1 cellular context compared by ENCODE assay signal in genomic region chr6:56940463-56940862, GRCh38.
TF ChIP-seq lines count a peak whose summit lies in the region.

No MANE protein-coding gene starts in this region.

TF ChIP-seq in HepG2, 621 proteins besides CTCF, POLR2A, EP300 and RAD21 (continued from another document):
- no peak for TF ChIP-seq ATF6 (CRISPR knock-in tag; conservative IDR thresholded peaks at IDR 0.05)
- TF ChIP-seq SMYD3 (CRISPR knock-in tag; IDR thresholded peaks at IDR 0.05) = no peak
- TF ChIP-seq ZNF850 (CRISPR knock-in tag; conservative IDR thresholded peaks at IDR 0.05) = no peak
- TF ChIP-seq ZNF737 (CRISPR knock-in tag; IDR thresholded peaks at IDR 0.05; ENCODE audit: borderline replicate concordance) = no peak
- no peak for TF ChIP-seq ELF4 (CRISPR knock-in tag; IDR thresholded peaks at IDR 0.05; ENCODE audit: borderline replicate concordance)
- TF ChIP-seq TAF1 (CRISPR knock-in tag; IDR thresholded peaks at IDR 0.05) = no peak
- no peak for TF ChIP-seq CENPBD1 (CRISPR knock-in tag; IDR thresholded peaks at IDR 0.05; ENCODE audit: borderline replicate concordance, low read depth)
- TF ChIP-seq, protein P1, sequence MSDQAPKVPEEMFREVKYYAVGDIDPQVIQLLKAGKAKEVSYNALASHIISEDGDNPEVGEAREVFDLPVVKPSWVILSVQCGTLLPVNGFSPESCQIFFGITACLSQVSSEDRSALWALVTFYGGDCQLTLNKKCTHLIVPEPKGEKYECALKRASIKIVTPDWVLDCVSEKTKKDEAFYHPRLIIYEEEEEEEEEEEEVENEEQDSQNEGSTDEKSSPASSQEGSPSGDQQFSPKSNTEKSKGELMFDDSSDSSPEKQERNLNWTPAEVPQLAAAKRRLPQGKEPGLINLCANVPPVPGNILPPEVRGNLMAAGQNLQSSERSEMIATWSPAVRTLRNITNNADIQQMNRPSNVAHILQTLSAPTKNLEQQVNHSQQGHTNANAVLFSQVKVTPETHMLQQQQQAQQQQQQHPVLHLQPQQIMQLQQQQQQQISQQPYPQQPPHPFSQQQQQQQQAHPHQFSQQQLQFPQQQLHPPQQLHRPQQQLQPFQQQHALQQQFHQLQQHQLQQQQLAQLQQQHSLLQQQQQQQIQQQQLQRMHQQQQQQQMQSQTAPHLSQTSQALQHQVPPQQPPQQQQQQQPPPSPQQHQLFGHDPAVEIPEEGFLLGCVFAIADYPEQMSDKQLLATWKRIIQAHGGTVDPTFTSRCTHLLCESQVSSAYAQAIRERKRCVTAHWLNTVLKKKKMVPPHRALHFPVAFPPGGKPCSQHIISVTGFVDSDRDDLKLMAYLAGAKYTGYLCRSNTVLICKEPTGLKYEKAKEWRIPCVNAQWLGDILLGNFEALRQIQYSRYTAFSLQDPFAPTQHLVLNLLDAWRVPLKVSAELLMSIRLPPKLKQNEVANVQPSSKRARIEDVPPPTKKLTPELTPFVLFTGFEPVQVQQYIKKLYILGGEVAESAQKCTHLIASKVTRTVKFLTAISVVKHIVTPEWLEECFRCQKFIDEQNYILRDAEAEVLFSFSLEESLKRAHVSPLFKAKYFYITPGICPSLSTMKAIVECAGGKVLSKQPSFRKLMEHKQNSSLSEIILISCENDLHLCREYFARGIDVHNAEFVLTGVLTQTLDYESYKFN (CRISPR knock-in tag; conservative IDR thresholded peaks at IDR 0.05) = no peak
- TF ChIP-seq NFE2L1 (CRISPR knock-in tag; IDR thresholded peaks at IDR 0.05; ENCODE audit: borderline replicate concordance) = no peak
- no peak for TF ChIP-seq FIP1L1 (IDR thresholded peaks at IDR 0.05; ENCODE audit: borderline replicate concordance, insufficient read depth, low read depth, low read length)
